In genomic region chr15:65619636-65620290, GRCh38 we compare ENCODE assay signal across 20 cellular contexts. TPM values are rescaled to one million over a fixed set of nuclear protein-coding genes. Genes with fewer than 3 reads are reported as not detected.
DNase-seq lines count a peak whose midpoint lies in the region; ATAC-seq and TF ChIP-seq lines count a peak whose summit lies in the region.
"Had no signal": no experiment of that assay in that cellular context is flagged by ENCODE, and none has a peak within 500 bp of the region (broad histone marks: within the 10 kb centered on the region; RNA-seq: fewer than 3 reads in every experiment).

No MANE protein-coding gene starts in this region.

- no peaks in the 10 kb centered on the region for H3K27me3 Mint-ChIP-seq in WTC11 (ENCODE audit: low read depth)
- H3K27me3 Mint-ChIP-seq in glutamatergic neuron (ENCODE audit: unreplicated experiment) = no peaks in the 10 kb centered on the region
- peaks cover 1% of the 10 kb centered on the region for H3K27me3 Mint-ChIP-seq in endothelial cell (ENCODE audit: unreplicated experiment)

- POLR2A ChIA-PET in WTC11 (lab: Charles Lee) = no interaction called here

- ATAC-seq in WTC11 (no peak), HG02938 (IDR thresholded peaks at IDR 0.05; ENCODE audit: unreplicated experiment) (no peak)
- ATAC-seq: GM12878, HCT116, Panc1 had no signal

- H3K36me3 Mint-ChIP-seq in WTC11 = no peaks in the 10 kb centered on the region
- peaks cover 7% of the 10 kb centered on the region for H3K36me3 Mint-ChIP-seq in glutamatergic neuron (ENCODE audit: unreplicated experiment)
- H3K36me3 Mint-ChIP-seq in endothelial cell (ENCODE audit: low read depth, unreplicated experiment) = peaks cover 10% of the 10 kb centered on the region

- 0 out of 2 replicates have a peak overlapping the region, but pooled peaks have one; percentile 25 for H3K27ac Mint-ChIP-seq in WTC11
- peak overlapping the region; percentile 4 for H3K27ac Mint-ChIP-seq in glutamatergic neuron (ENCODE audit: unreplicated experiment)
- no peak overlapping the region for H3K27ac Mint-ChIP-seq in endothelial cell (ENCODE audit: unreplicated experiment)
- H3K27ac Mint-ChIP-seq: GM23338 had no signal

- TF ChIP-seq CTCF in WTC11 (IDR thresholded peaks at IDR 0.05) (no peak), glutamatergic neuron (IDR thresholded peaks at IDR 0.05; ENCODE audit: partially characterized antibody, unreplicated experiment) (no peak), endothelial cell (IDR thresholded peaks at IDR 0.05; ENCODE audit: unreplicated experiment) (no peak)

- CTCF ChIA-PET in WTC11 (lab: Charles Lee) = interaction anchor here (0.6 to 0.9 kb wide), 2 partner anchors 9 to 121 kb away, joined by 4 to 5 read pairs; partner anchors contain the start of gene INTS14

- H3K4me3 Mint-ChIP-seq in WTC11 (no peak overlapping the region), glutamatergic neuron (ENCODE audit: unreplicated experiment) (peak overlapping the region; percentile 6), endothelial cell (ENCODE audit: unreplicated experiment) (no peak overlapping the region)
- H3K4me3 Mint-ChIP-seq: GM23338 had no signal

- H3K9me3 Mint-ChIP-seq in WTC11 (peaks cover 13% of the 10 kb centered on the region), glutamatergic neuron (ENCODE audit: unreplicated experiment) (no peaks in the 10 kb centered on the region), endothelial cell (ENCODE audit: unreplicated experiment) (no peaks in the 10 kb centered on the region)
- H3K9me3 Mint-ChIP-seq: GM23338 had no signal

- DNase-seq in CMK (ENCODE audit: low read depth) (peak; percentile 54), SK-N-DZ (ENCODE audit: low spot score) (peak; percentile 69), WTC11 (ENCODE audit: low spot score) (no peak), glutamatergic neuron (no peak), endothelial cell (ENCODE audit: low spot score) (no peak)
- no peak for DNase-seq in stimulated activated CD4-positive, alpha-beta T cell treated with anti-CD3 and anti-CD28 coated beads, Interleukin-2, amount 100 ng/mL, for 48 hours
- DNase-seq: BE2C; DMS79 treated with DMSO at 0.1 percent for 48 hours; NCI-H1092 treated with DMSO at 0.1 percent for 48 hours; NCI-H1436 treated with DMSO at 0.1 percent for 48 hours; NCI-H2029; NCI-H2227 treated with DMSO at 0.1 percent for 48 hours; NCI-H510A; NK-92 treated with Interleukin-12 subunit alpha and Interleukin-12 subunit beta, amount 100 ng/mL, for 24 hours; SIG-M5 had no signal

- H3K4me1 Mint-ChIP-seq in WTC11 = peaks cover 10% of the 10 kb centered on the region
- H3K4me1 Mint-ChIP-seq in glutamatergic neuron (ENCODE audit: low read depth, unreplicated experiment) = peaks cover 4% of the 10 kb centered on the region
- peaks cover 20% of the 10 kb centered on the region for H3K4me1 Mint-ChIP-seq in endothelial cell (ENCODE audit: unreplicated experiment)

TF ChIP-seq in WTC11, 78 proteins besides CTCF, POLR2A, EP300 and RAD21:
- TF ChIP-seq HMGA2 (CRISPR knock-in tag; IDR thresholded peaks at IDR 0.05) (peak; percentile 94), RELA (CRISPR knock-in tag; IDR thresholded peaks at IDR 0.05; ENCODE audit: borderline replicate concordance) (no peak)

RNA-seq across cellular contexts. Expression of gene SLC24A1, which starts 2.0 kb away (rescaled TPM):
- 5.7 and 8.7 TPM in 2 replicates for polyA plus RNA-seq in SK-N-DZ (2014; cell fraction: cytosol; rRNA removed)
- 3.2 and 4.4 TPM in 2 replicates for polyA plus RNA-seq in SK-N-DZ (2014; cell fraction: nucleus; rRNA removed)
- total RNA-seq in WTC11 (2021) (7.0 to 10.7 TPM (median 10.3 TPM) in 3 replicates), glutamatergic neuron (ENCODE audit: unreplicated experiment) (4.7 TPM), endothelial cell (ENCODE audit: unreplicated experiment) (20.7 TPM)

RNA-seq across cellular contexts. Expression of gene INTS14, which starts 8.8 kb away (rescaled TPM):
- 60.7 and 76.1 TPM in 2 replicates for polyA plus RNA-seq in SK-N-DZ (2014; cell fraction: cytosol; rRNA removed)
- polyA plus RNA-seq in SK-N-DZ (2014; cell fraction: nucleus; rRNA removed) = 82.8 and 113 TPM in 2 replicates
- total RNA-seq in WTC11 (2021) = 28.3 to 31.9 TPM (median 30.7 TPM) in 3 replicates
- total RNA-seq in glutamatergic neuron (ENCODE audit: unreplicated experiment) = 49.5 TPM
- 42.2 TPM for total RNA-seq in endothelial cell (ENCODE audit: unreplicated experiment)

Comparison
In these comparisons a context has a peak if more than half of its experiments do, and no peak if none do; other contexts are left out.
1. DNase-seq: peak in CMK (single experiment) and SK-N-DZ (single experiment); none in WTC11 (single experiment), glutamatergic neuron (single experiment), endothelial cell (single experiment) and stimulated activated CD4-positive, alpha-beta T cell treated with anti-CD3 and anti-CD28 coated beads, Interleukin-2, amount 100 ng/mL, for 48 hours (0 of 2).